Comparison of ENCODE assay signal across 1 cellular context in the genomic region with DNA sequence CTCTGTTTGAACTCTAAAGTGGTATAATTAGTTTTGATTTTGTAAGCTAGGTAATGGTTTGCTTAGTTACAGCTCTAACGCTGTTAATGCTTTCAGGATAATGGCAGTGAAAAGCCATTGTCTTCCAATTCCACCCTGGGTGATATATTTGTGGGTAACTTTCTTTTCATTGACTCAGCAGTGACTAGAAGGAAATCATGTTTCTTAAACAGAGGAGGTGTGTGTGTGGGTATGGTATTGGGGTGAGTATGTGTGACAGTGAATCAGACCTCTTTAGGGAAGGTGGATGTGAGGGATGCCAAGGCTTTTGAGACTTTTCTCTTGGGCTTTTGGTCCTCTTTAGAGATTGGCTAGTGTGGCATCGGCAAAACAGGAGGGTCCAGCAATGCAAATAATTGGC.
TF ChIP-seq lines count a peak whose summit lies in the region.

No MANE protein-coding gene starts in this region.

TF ChIP-seq in HepG2, 621 proteins besides CTCF, POLR2A, EP300 and RAD21:
- TF ChIP-seq RXRB (CRISPR knock-in tag; IDR thresholded peaks at IDR 0.05; ENCODE audit: borderline replicate concordance), result no peak
- TF ChIP-seq REXO4 (CRISPR knock-in tag; IDR thresholded peaks at IDR 0.05; ENCODE audit: borderline replicate concordance), result no peak
- TF ChIP-seq NFATC3 (CRISPR knock-in tag; IDR thresholded peaks at IDR 0.05), result no peak
- TF ChIP-seq, protein P1, sequence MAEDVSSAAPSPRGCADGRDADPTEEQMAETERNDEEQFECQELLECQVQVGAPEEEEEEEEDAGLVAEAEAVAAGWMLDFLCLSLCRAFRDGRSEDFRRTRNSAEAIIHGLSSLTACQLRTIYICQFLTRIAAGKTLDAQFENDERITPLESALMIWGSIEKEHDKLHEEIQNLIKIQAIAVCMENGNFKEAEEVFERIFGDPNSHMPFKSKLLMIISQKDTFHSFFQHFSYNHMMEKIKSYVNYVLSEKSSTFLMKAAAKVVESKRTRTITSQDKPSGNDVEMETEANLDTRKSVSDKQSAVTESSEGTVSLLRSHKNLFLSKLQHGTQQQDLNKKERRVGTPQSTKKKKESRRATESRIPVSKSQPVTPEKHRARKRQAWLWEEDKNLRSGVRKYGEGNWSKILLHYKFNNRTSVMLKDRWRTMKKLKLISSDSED (CRISPR knock-in tag; IDR thresholded peaks at IDR 0.05), result no peak
- TF ChIP-seq ZMYM3 (CRISPR knock-in tag; IDR thresholded peaks at IDR 0.05), result no peak
- TF ChIP-seq POGZ (CRISPR knock-in tag; IDR thresholded peaks at IDR 0.05), result peak; percentile 4; the same call in 1 of the 2 replicates
- TF ChIP-seq CHD2 (IDR thresholded peaks at IDR 0.05; ENCODE audit: low read depth, low read length), result no peak
- no peak for TF ChIP-seq XBP1 (CRISPR knock-in tag; IDR thresholded peaks at IDR 0.05)
